ENCODE assay signal across 2 cellular contexts in the genomic region with DNA sequence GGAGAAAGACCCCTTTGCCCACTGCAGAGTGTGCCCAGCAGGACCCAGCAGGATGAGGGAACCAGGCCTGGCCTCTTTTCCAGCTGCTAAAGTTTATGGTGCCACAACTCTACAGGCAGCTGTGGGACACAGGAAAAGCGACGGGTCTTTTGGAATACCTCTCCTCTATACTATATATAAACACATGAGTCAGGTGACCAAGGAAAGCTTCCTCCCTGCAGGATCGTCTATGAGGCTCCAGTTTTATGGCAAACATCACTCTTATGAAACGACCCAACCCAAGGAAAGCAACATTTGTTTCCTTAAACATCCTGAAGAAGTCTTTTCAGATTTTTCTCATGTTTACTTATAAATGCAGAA.
TF ChIP-seq lines count a peak whose summit lies in the region.

No MANE protein-coding gene starts in this region.

TF ChIP-seq in SK-N-SH, 30 proteins besides CTCF, POLR2A, EP300 and RAD21 (continued from another document):
- TF ChIP-seq, protein P1, sequence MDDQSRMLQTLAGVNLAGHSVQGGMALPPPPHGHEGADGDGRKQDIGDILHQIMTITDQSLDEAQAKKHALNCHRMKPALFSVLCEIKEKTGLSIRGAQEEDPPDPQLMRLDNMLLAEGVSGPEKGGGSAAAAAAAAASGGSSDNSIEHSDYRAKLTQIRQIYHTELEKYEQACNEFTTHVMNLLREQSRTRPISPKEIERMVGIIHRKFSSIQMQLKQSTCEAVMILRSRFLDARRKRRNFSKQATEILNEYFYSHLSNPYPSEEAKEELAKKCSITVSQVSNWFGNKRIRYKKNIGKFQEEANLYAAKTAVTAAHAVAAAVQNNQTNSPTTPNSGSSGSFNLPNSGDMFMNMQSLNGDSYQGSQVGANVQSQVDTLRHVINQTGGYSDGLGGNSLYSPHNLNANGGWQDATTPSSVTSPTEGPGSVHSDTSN (IDR thresholded peaks at IDR 0.05) = no peak
- no peak for TF ChIP-seq POLR2AphosphoS5 (IDR thresholded peaks at IDR 0.05; ENCODE audit: low read depth, low read length)
- no peak for TF ChIP-seq RFX5 (IDR thresholded peaks at IDR 0.05; ENCODE audit: low read length)
- no peak for TF ChIP-seq FOXJ3 (CRISPR knock-in tag; IDR thresholded peaks at IDR 0.05)
- TF ChIP-seq, protein P2, sequence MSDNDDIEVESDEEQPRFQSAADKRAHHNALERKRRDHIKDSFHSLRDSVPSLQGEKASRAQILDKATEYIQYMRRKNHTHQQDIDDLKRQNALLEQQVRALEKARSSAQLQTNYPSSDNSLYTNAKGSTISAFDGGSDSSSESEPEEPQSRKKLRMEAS (IDR thresholded peaks at IDR 0.05; ENCODE audit: low read depth) = no peak
- TF ChIP-seq, protein P3, sequence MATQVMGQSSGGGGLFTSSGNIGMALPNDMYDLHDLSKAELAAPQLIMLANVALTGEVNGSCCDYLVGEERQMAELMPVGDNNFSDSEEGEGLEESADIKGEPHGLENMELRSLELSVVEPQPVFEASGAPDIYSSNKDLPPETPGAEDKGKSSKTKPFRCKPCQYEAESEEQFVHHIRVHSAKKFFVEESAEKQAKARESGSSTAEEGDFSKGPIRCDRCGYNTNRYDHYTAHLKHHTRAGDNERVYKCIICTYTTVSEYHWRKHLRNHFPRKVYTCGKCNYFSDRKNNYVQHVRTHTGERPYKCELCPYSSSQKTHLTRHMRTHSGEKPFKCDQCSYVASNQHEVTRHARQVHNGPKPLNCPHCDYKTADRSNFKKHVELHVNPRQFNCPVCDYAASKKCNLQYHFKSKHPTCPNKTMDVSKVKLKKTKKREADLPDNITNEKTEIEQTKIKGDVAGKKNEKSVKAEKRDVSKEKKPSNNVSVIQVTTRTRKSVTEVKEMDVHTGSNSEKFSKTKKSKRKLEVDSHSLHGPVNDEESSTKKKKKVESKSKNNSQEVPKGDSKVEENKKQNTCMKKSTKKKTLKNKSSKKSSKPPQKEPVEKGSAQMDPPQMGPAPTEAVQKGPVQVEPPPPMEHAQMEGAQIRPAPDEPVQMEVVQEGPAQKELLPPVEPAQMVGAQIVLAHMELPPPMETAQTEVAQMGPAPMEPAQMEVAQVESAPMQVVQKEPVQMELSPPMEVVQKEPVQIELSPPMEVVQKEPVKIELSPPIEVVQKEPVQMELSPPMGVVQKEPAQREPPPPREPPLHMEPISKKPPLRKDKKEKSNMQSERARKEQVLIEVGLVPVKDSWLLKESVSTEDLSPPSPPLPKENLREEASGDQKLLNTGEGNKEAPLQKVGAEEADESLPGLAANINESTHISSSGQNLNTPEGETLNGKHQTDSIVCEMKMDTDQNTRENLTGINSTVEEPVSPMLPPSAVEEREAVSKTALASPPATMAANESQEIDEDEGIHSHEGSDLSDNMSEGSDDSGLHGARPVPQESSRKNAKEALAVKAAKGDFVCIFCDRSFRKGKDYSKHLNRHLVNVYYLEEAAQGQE (IDR thresholded peaks at IDR 0.05; ENCODE audit: low read depth, low read length) = no peak
- TF ChIP-seq ELF1 (IDR thresholded peaks at IDR 0.05) = no peak
- no peak for TF ChIP-seq SMC3 (IDR thresholded peaks at IDR 0.05; ENCODE audit: low read depth, low read length)
- no peak for TF ChIP-seq EZH2phosphoT487 (IDR thresholded peaks at IDR 0.05; ENCODE audit: borderline replicate concordance, low read depth)
- no peak for TF ChIP-seq JUND (IDR thresholded peaks at IDR 0.05)

TF ChIP-seq in SK-N-SH treated with all-trans-retinoic acid at 6 μM for 48 hours, 23 proteins besides CTCF, POLR2A, EP300 and RAD21 (continued from another document):
- TF ChIP-seq, protein P4, sequence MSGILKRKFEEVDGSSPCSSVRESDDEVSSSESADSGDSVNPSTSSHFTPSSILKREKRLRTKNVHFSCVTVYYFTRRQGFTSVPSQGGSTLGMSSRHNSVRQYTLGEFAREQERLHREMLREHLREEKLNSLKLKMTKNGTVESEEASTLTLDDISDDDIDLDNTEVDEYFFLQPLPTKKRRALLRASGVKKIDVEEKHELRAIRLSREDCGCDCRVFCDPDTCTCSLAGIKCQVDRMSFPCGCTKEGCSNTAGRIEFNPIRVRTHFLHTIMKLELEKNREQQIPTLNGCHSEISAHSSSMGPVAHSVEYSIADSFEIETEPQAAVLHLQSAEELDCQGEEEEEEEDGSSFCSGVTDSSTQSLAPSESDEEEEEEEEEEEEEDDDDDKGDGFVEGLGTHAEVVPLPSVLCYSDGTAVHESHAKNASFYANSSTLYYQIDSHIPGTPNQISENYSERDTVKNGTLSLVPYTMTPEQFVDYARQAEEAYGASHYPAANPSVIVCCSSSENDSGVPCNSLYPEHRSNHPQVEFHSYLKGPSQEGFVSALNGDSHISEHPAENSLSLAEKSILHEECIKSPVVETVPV (CRISPR knock-in tag; IDR thresholded peaks at IDR 0.05) = no peak
- TF ChIP-seq, protein P5, sequence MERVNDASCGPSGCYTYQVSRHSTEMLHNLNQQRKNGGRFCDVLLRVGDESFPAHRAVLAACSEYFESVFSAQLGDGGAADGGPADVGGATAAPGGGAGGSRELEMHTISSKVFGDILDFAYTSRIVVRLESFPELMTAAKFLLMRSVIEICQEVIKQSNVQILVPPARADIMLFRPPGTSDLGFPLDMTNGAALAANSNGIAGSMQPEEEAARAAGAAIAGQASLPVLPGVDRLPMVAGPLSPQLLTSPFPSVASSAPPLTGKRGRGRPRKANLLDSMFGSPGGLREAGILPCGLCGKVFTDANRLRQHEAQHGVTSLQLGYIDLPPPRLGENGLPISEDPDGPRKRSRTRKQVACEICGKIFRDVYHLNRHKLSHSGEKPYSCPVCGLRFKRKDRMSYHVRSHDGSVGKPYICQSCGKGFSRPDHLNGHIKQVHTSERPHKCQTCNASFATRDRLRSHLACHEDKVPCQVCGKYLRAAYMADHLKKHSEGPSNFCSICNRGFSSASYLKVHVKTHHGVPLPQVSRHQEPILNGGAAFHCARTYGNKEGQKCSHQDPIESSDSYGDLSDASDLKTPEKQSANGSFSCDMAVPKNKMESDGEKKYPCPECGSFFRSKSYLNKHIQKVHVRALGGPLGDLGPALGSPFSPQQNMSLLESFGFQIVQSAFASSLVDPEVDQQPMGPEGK (CRISPR knock-in tag; IDR thresholded peaks at IDR 0.05; ENCODE audit: borderline replicate concordance) = no peak
- TF ChIP-seq, protein P6, sequence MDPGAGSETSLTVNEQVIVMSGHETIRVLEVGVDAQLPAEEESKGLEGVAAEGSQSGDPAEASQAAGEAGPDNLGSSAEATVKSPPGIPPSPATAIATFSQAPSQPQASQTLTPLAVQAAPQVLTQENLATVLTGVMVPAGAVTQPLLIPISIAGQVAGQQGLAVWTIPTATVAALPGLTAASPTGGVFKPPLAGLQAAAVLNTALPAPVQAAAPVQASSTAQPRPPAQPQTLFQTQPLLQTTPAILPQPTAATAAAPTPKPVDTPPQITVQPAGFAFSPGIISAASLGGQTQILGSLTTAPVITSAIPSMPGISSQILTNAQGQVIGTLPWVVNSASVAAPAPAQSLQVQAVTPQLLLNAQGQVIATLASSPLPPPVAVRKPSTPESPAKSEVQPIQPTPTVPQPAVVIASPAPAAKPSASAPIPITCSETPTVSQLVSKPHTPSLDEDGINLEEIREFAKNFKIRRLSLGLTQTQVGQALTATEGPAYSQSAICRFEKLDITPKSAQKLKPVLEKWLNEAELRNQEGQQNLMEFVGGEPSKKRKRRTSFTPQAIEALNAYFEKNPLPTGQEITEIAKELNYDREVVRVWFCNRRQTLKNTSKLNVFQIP (CRISPR knock-in tag; IDR thresholded peaks at IDR 0.05; ENCODE audit: borderline replicate concordance, low read depth) = no peak
